In the genomic region with DNA sequence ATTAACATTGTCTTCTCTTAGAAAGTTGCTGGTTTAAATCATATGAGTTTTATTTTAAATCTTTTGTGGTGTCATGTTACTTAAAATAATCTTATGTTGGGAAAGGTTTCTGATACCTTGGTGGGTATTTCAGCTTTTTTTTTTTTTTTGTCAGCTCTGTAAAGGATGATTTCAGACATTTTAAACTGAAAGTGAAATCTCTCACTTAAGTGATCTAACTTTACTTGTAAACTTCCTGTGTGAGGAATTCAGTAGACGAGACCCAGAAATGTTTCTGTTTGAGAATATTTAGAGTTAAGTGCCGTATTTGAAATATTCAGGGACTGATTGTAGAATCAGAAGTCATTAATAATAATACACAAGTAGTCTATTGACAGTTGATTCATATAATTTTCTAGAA, we compare ENCODE assay signal across 12 cellular contexts. TPM values are rescaled to one million over a fixed set of nuclear protein-coding genes. Genes with fewer than 3 reads are reported as not detected.
DNase-seq lines count a peak whose midpoint lies in the region; ATAC-seq and TF ChIP-seq lines count a peak whose summit lies in the region.
"Had no signal": no experiment of that assay in that cellular context is flagged by ENCODE, and none has a peak within 500 bp of the region (broad histone marks: within the 10 kb centered on the region; RNA-seq: fewer than 3 reads in every experiment).

No MANE protein-coding gene starts in this region.

- peaks cover 78% of the 10 kb centered on the region for H3K4me1 Mint-ChIP-seq in activated T-helper 1 cell treated with anti-CD3 and anti-CD28 coated beads, Interleukin-12 subunit alpha, Interleukin-12 subunit beta, Interleukin-2, Interleukin-4 antibody, amounts not matched to agents 30 ng/mL and 10 ng/mL and 1 ng/mL, durations not matched to agents 14 hours and 24 hours and 36 hours (ENCODE audit: low read depth)
- peaks cover 49% of the 10 kb centered on the region for H3K4me1 Mint-ChIP-seq in memory B cell

- H3K4me3 ChIP-seq in left ventricle myocardium inferior (peak overlapping the region; percentile 25), uterus (no peak overlapping the region)

- H3K4me1 ChIP-seq in left ventricle myocardium inferior (peaks cover 13% of the 10 kb centered on the region), uterus (no peaks in the 10 kb centered on the region)

- no peak for DNase-seq in left ventricle myocardium inferior
- no peak for DNase-seq in left ventricle myocardium superior
- DNase-seq in activated T-helper 1 cell treated with anti-CD3 and anti-CD28 coated beads, Interleukin-12 subunit alpha, Interleukin-12 subunit beta, Interleukin-2, Interleukin-4 antibody, amounts not matched to agents 30 ng/mL and 10 ng/mL and 1 ng/mL, durations not matched to agents 14 hours and 24 hours and 36 hours (ENCODE audit: low spot score): no peak
- no peak for DNase-seq in memory B cell (ENCODE audit: low spot score in 2 of 2)
- DNase-seq in uterus: no peak
- DNase-seq in A172 (ENCODE audit: low spot score): no peak
- DNase-seq: AML-193, aorta, GOT3 had no signal

- peak overlapping the region; percentile 72 for H3K4me3 Mint-ChIP-seq in activated T-helper 1 cell treated with anti-CD3 and anti-CD28 coated beads, Interleukin-12 subunit alpha, Interleukin-12 subunit beta, Interleukin-2, Interleukin-4 antibody, amounts not matched to agents 30 ng/mL and 10 ng/mL and 1 ng/mL, durations not matched to agents 14 hours and 24 hours and 36 hours
- H3K4me3 Mint-ChIP-seq in memory B cell: peak overlapping the region; percentile 65

- H3K27me3 ChIP-seq in left ventricle myocardium inferior (ENCODE audit: low read depth): no peaks in the 10 kb centered on the region
- no peaks in the 10 kb centered on the region for H3K27me3 ChIP-seq in uterus

- TF ChIP-seq CTCF in left ventricle myocardium inferior (IDR thresholded peaks at IDR 0.05; ENCODE audit: borderline replicate concordance): no peak
- TF ChIP-seq CTCF in uterus (IDR thresholded peaks at IDR 0.05): no peak

- peak overlapping the region; percentile 67 for H3K27ac ChIP-seq in left ventricle myocardium inferior (replicated peaks)
- peak overlapping the region; percentile 37 to 47 for H3K27ac ChIP-seq in uterus

- H3K27me3 Mint-ChIP-seq in activated T-helper 1 cell treated with anti-CD3 and anti-CD28 coated beads, Interleukin-12 subunit alpha, Interleukin-12 subunit beta, Interleukin-2, Interleukin-4 antibody, amounts not matched to agents 30 ng/mL and 10 ng/mL and 1 ng/mL, durations not matched to agents 14 hours and 24 hours and 36 hours (ENCODE audit: insufficient read depth): no peaks in the 10 kb centered on the region
- no peaks in the 10 kb centered on the region for H3K27me3 Mint-ChIP-seq in memory B cell

- H3K36me3 ChIP-seq in left ventricle myocardium inferior: peaks cover 19% of the 10 kb centered on the region
- no peaks in the 10 kb centered on the region for H3K36me3 ChIP-seq in uterus

- H3K9me3 ChIP-seq in left ventricle myocardium inferior (replicated peaks): no peaks in the 10 kb centered on the region
- no peaks in the 10 kb centered on the region for H3K9me3 ChIP-seq in uterus

- H3K36me3 Mint-ChIP-seq in activated T-helper 1 cell treated with anti-CD3 and anti-CD28 coated beads, Interleukin-12 subunit alpha, Interleukin-12 subunit beta, Interleukin-2, Interleukin-4 antibody, amounts not matched to agents 30 ng/mL and 10 ng/mL and 1 ng/mL, durations not matched to agents 14 hours and 24 hours and 36 hours (ENCODE audit: low read depth): peaks cover 24% of the 10 kb centered on the region
- no peaks in the 10 kb centered on the region for H3K36me3 Mint-ChIP-seq in memory B cell

- no peaks in the 10 kb centered on the region for H3K9me3 Mint-ChIP-seq in activated T-helper 1 cell treated with anti-CD3 and anti-CD28 coated beads, Interleukin-12 subunit alpha, Interleukin-12 subunit beta, Interleukin-2, Interleukin-4 antibody, amounts not matched to agents 30 ng/mL and 10 ng/mL and 1 ng/mL, durations not matched to agents 14 hours and 24 hours and 36 hours
- no peaks in the 10 kb centered on the region for H3K9me3 Mint-ChIP-seq in memory B cell

- H3K27ac Mint-ChIP-seq in activated T-helper 1 cell treated with anti-CD3 and anti-CD28 coated beads, Interleukin-12 subunit alpha, Interleukin-12 subunit beta, Interleukin-2, Interleukin-4 antibody, amounts not matched to agents 30 ng/mL and 10 ng/mL and 1 ng/mL, durations not matched to agents 14 hours and 24 hours and 36 hours: peak overlapping the region; percentile 78
- H3K27ac Mint-ChIP-seq in memory B cell: peak overlapping the region; percentile 89

- TF ChIP-seq POLR2A in uterus (IDR thresholded peaks at IDR 0.05): no peak

- ATAC-seq in left ventricle myocardium superior (no peak), memory B cell (ENCODE audit: low read depth) (no peak), HG02571 (IDR thresholded peaks at IDR 0.05; ENCODE audit: unreplicated experiment) (no peak), GM19328 (IDR thresholded peaks at IDR 0.05; ENCODE audit: unreplicated experiment) (no peak)
- ATAC-seq: activated CD4-positive, CD25-positive, alpha-beta regulatory T cell treated with anti-CD3 and anti-CD28 coated beads, Interleukin-2, amount 50 U/mL, for 24 hours had no signal

- intact Hi-C loops in left ventricle myocardium inferior (cut with micrococcal nuclease) (no loop called here), left ventricle myocardium superior (cut with micrococcal nuclease) (no loop called here), uterus (cut with DNase I; ENCODE audit: low total_unique reads) (no loop called here)
- intact Hi-C loops in activated T-helper 1 cell treated with anti-CD3 and anti-CD28 coated beads, Interleukin-12 subunit alpha, Interleukin-12 subunit beta, Interleukin-2, Interleukin-4 antibody, amounts not matched to agents 30 ng/mL and 10 ng/mL and 1 ng/mL, durations not matched to agents 14 hours and 24 hours and 36 hours (cut with micrococcal nuclease): loop anchor here (1.0 to 5.0 kb wide), 2 partner anchors 75 to 164 kb away; a partner anchor contains a TSS

RNA-seq across cellular contexts. Expression of a gene that starts 37.8 kb away (rescaled TPM):
- total RNA-seq in left ventricle myocardium inferior (not detected), left ventricle myocardium superior (not detected), uterus (not detected)
- not detected in 2 replicates for total RNA-seq in activated T-helper 1 cell treated with anti-CD3 and anti-CD28 coated beads, Interleukin-12 subunit alpha, Interleukin-12 subunit beta, Interleukin-2, Interleukin-4 antibody, amounts not matched to agents 30 ng/mL and 10 ng/mL and 1 ng/mL, durations not matched to agents 14 hours and 24 hours and 36 hours
- not detected in 2 replicates for total RNA-seq in A172 (2014; rRNA removed; shearing (Covaris generic))
- total RNA-seq: aorta had no signal

RNA-seq across cellular contexts. Expression of a gene that starts 43.6 kb away (rescaled TPM):
- total RNA-seq in left ventricle myocardium inferior (230 TPM), left ventricle myocardium superior (241 TPM), uterus (10 to 100 TPM; 31.8 to 77.2 (median 62.7) TPM)
- 98.9 and 107 TPM in 2 replicates for total RNA-seq in activated T-helper 1 cell treated with anti-CD3 and anti-CD28 coated beads, Interleukin-12 subunit alpha, Interleukin-12 subunit beta, Interleukin-2, Interleukin-4 antibody, amounts not matched to agents 30 ng/mL and 10 ng/mL and 1 ng/mL, durations not matched to agents 14 hours and 24 hours and 36 hours
- total RNA-seq in A172 (2014; rRNA removed; shearing (Covaris generic)): 17.3 and 26.5 TPM in 2 replicates
